ENCODE assay signal across 12 cellular contexts in genomic region chr21:34834852-34835501, GRCh38.
DNase-seq lines count a peak whose midpoint lies in the region; ATAC-seq and TF ChIP-seq lines count a peak whose summit lies in the region.
"Had no signal": no experiment of that assay in that cellular context is flagged by ENCODE, and none has a peak within 500 bp of the region (broad histone marks: within the 10 kb centered on the region; RNA-seq: fewer than 3 reads in every experiment).

No MANE protein-coding gene starts in this region.

- H3K4me3 ChIP-seq in GM23338 = no peak overlapping the region
- H3K4me3 ChIP-seq: heart right ventricle had no signal

- intact Hi-C loops in activated T-helper 1 cell treated with anti-CD3 and anti-CD28 coated beads, Interleukin-12 subunit alpha, Interleukin-12 subunit beta, Interleukin-2, Interleukin-4 antibody, amounts not matched to agents 30 ng/mL and 10 ng/mL and 1 ng/mL, durations not matched to agents 14 hours and 24 hours and 36 hours (cut with micrococcal nuclease) = no loop called here

- no peaks in the 10 kb centered on the region for H3K9me2 ChIP-seq in GM23338 (ENCODE audit: insufficient read depth)

- DNase-seq in GM23338 (ENCODE audit: low spot score) (no peak), NOMO-1 treated with dmso at 0.1 percent for 144 hours (lab: John Stamatoyannopoulos, UW; ENCODE audit: unreplicated experiment) (peak; percentile 34), T-helper 9 cell (no peak)
- DNase-seq in effector memory CD8-positive, alpha-beta T cell = no peak
- no peak for DNase-seq in stimulated activated naive B cell treated with anti-CD40 and anti-IgM and Interleukin-4, amounts not matched to agents 10 μg/mL and 1 μg/mL and 100 μg/mL, for 72 hours
- no peak for DNase-seq in activated T-helper 1 cell treated with anti-CD3 and anti-CD28 coated beads, Interleukin-12 subunit alpha, Interleukin-12 subunit beta, Interleukin-2, Interleukin-4 antibody, amounts not matched to agents 30 ng/mL and 10 ng/mL and 1 ng/mL, durations not matched to agents 14 hours and 24 hours and 36 hours (ENCODE audit: low spot score)
- DNase-seq: activated CD4-positive, alpha-beta T cell treated with anti-CD3 and anti-CD28 coated beads, Interleukin-2, amount 50 U/mL, for 4 hours; heart right ventricle; NCI-H1694; Right ventricle myocardium superior; stimulated activated naive CD4-positive, alpha-beta T cell treated with Interleukin-2 at 50 U/mL for 16 hours had no signal

- peaks cover 38% of the 10 kb centered on the region for H3K4me1 Mint-ChIP-seq in GM23338
- peaks cover 36 to 40% of the 10 kb centered on the region in 2 donors for H3K4me1 Mint-ChIP-seq in effector memory CD8-positive, alpha-beta T cell (ENCODE audit: low read depth in 2 of 2)
- H3K4me1 Mint-ChIP-seq in stimulated activated naive B cell treated with anti-CD40 and anti-IgM and Interleukin-4, amounts not matched to agents 10 μg/mL and 1 μg/mL and 100 μg/mL, for 72 hours = peaks cover 16 to 31% of the 10 kb centered on the region in 2 donors
- H3K4me1 Mint-ChIP-seq in activated T-helper 1 cell treated with anti-CD3 and anti-CD28 coated beads, Interleukin-12 subunit alpha, Interleukin-12 subunit beta, Interleukin-2, Interleukin-4 antibody, amounts not matched to agents 30 ng/mL and 10 ng/mL and 1 ng/mL, durations not matched to agents 14 hours and 24 hours and 36 hours (ENCODE audit: low read depth) = peaks cover 50% of the 10 kb centered on the region

- peaks cover 7% of the 10 kb centered on the region for H3K27me3 Mint-ChIP-seq in GM23338 (ENCODE audit: insufficient read depth, low read depth, poor library complexity)
- H3K27me3 Mint-ChIP-seq in effector memory CD8-positive, alpha-beta T cell = no peaks in the 10 kb centered on the region
- no peaks in the 10 kb centered on the region for H3K27me3 Mint-ChIP-seq in stimulated activated naive B cell treated with anti-CD40 and anti-IgM and Interleukin-4, amounts not matched to agents 10 μg/mL and 1 μg/mL and 100 μg/mL, for 72 hours
- no peaks in the 10 kb centered on the region for H3K27me3 Mint-ChIP-seq in activated T-helper 1 cell treated with anti-CD3 and anti-CD28 coated beads, Interleukin-12 subunit alpha, Interleukin-12 subunit beta, Interleukin-2, Interleukin-4 antibody, amounts not matched to agents 30 ng/mL and 10 ng/mL and 1 ng/mL, durations not matched to agents 14 hours and 24 hours and 36 hours (ENCODE audit: insufficient read depth)

- no peaks in the 10 kb centered on the region for H4K20me1 ChIP-seq in GM23338 (replicated peaks; ENCODE audit: insufficient read depth)

- H3K9me3 Mint-ChIP-seq in GM23338 = no peaks in the 10 kb centered on the region
- no peaks in the 10 kb centered on the region for H3K9me3 Mint-ChIP-seq in effector memory CD8-positive, alpha-beta T cell
- no peaks in the 10 kb centered on the region for H3K9me3 Mint-ChIP-seq in stimulated activated naive B cell treated with anti-CD40 and anti-IgM and Interleukin-4, amounts not matched to agents 10 μg/mL and 1 μg/mL and 100 μg/mL, for 72 hours
- H3K9me3 Mint-ChIP-seq in activated T-helper 1 cell treated with anti-CD3 and anti-CD28 coated beads, Interleukin-12 subunit alpha, Interleukin-12 subunit beta, Interleukin-2, Interleukin-4 antibody, amounts not matched to agents 30 ng/mL and 10 ng/mL and 1 ng/mL, durations not matched to agents 14 hours and 24 hours and 36 hours = no peaks in the 10 kb centered on the region

- H3F3A ChIP-seq in GM23338 (replicated peaks; ENCODE audit: low read depth) = no peaks in the 10 kb centered on the region

- peaks cover 20% of the 10 kb centered on the region for H3K4me1 ChIP-seq in GM23338 (ENCODE audit: insufficient read depth)

- TF ChIP-seq CTCF in GM23338 (conservative IDR thresholded peaks at IDR 0.05; ENCODE audit: low read depth in 2 of 2) = no peak

- no peak overlapping the region for H3K4me3 Mint-ChIP-seq in GM23338
- peak overlapping the region; percentile 37 to 38 for H3K4me3 Mint-ChIP-seq in effector memory CD8-positive, alpha-beta T cell
- no peak overlapping the region for H3K4me3 Mint-ChIP-seq in stimulated activated naive B cell treated with anti-CD40 and anti-IgM and Interleukin-4, amounts not matched to agents 10 μg/mL and 1 μg/mL and 100 μg/mL, for 72 hours
- no peak overlapping the region for H3K4me3 Mint-ChIP-seq in activated T-helper 1 cell treated with anti-CD3 and anti-CD28 coated beads, Interleukin-12 subunit alpha, Interleukin-12 subunit beta, Interleukin-2, Interleukin-4 antibody, amounts not matched to agents 30 ng/mL and 10 ng/mL and 1 ng/mL, durations not matched to agents 14 hours and 24 hours and 36 hours

- no peak overlapping the region for H2AFZ ChIP-seq in GM23338

- H3K27ac Mint-ChIP-seq in GM23338 = 0 out of 2 replicates have a peak overlapping the region, but pooled peaks have one; percentile 61
- peak overlapping the region; percentile 25 to 81 for H3K27ac Mint-ChIP-seq in effector memory CD8-positive, alpha-beta T cell
- peak overlapping the region; percentile 37 for H3K27ac Mint-ChIP-seq in stimulated activated naive B cell treated with anti-CD40 and anti-IgM and Interleukin-4, amounts not matched to agents 10 μg/mL and 1 μg/mL and 100 μg/mL, for 72 hours
- no peak overlapping the region for H3K27ac Mint-ChIP-seq in activated T-helper 1 cell treated with anti-CD3 and anti-CD28 coated beads, Interleukin-12 subunit alpha, Interleukin-12 subunit beta, Interleukin-2, Interleukin-4 antibody, amounts not matched to agents 30 ng/mL and 10 ng/mL and 1 ng/mL, durations not matched to agents 14 hours and 24 hours and 36 hours

- ATAC-seq in GM23338 (peak; percentile 32), HG02870 (IDR thresholded peaks at IDR 0.05; ENCODE audit: unreplicated experiment) (no peak)
- peak; percentile 72 for ATAC-seq in effector memory CD8-positive, alpha-beta T cell (replicated peaks)
- ATAC-seq in stimulated activated naive B cell treated with anti-CD40 and anti-IgM and Interleukin-4, amounts not matched to agents 10 μg/mL and 1 μg/mL and 100 μg/mL, for 72 hours (replicated peaks) = no peak

- no peak overlapping the region for H3K4me2 ChIP-seq in GM23338

- H3K36me3 Mint-ChIP-seq in GM23338 (ENCODE audit: low read depth) = no peaks in the 10 kb centered on the region
- peaks cover 64% of the 10 kb centered on the region for H3K36me3 Mint-ChIP-seq in effector memory CD8-positive, alpha-beta T cell (ENCODE audit: insufficient read depth)
- H3K36me3 Mint-ChIP-seq in stimulated activated naive B cell treated with anti-CD40 and anti-IgM and Interleukin-4, amounts not matched to agents 10 μg/mL and 1 μg/mL and 100 μg/mL, for 72 hours = peaks cover 49 to 70% of the 10 kb centered on the region in 2 donors
- peaks cover 57% of the 10 kb centered on the region for H3K36me3 Mint-ChIP-seq in activated T-helper 1 cell treated with anti-CD3 and anti-CD28 coated beads, Interleukin-12 subunit alpha, Interleukin-12 subunit beta, Interleukin-2, Interleukin-4 antibody, amounts not matched to agents 30 ng/mL and 10 ng/mL and 1 ng/mL, durations not matched to agents 14 hours and 24 hours and 36 hours (ENCODE audit: low read depth)

- no peaks in the 10 kb centered on the region for H3K79me2 ChIP-seq in GM23338 (replicated peaks; ENCODE audit: insufficient read depth)

- H3K27ac ChIP-seq in GM23338 (ENCODE audit: low read depth) = no peak overlapping the region

- H3K27me3 ChIP-seq in GM23338 (ENCODE audit: insufficient read depth) = no peaks in the 10 kb centered on the region

- H3K36me3 ChIP-seq in GM23338 (ENCODE audit: insufficient read depth) = no peaks in the 10 kb centered on the region

TF ChIP-seq in GM23338, 12 proteins besides CTCF, POLR2A, EP300 and RAD21 (continues in another document):
- TF ChIP-seq POLR2AphosphoS5 (IDR thresholded peaks at IDR 0.05; ENCODE audit: low read depth) (no peak), ETS1 (IDR thresholded peaks at IDR 0.05) (no peak)

Comparison
In these comparisons a context has a peak if more than half of its experiments do, and no peak if none do; other contexts are left out.
1. ATAC-seq: peak in GM23338 (single experiment) and effector memory CD8-positive, alpha-beta T cell (single experiment); none in stimulated activated naive B cell treated with anti-CD40 and anti-IgM and Interleukin-4, amounts not matched to agents 10 μg/mL and 1 μg/mL and 100 μg/mL, for 72 hours (0 of 2) and HG02870 (single experiment).
2. H3K4me3 Mint-ChIP-seq: peak in effector memory CD8-positive, alpha-beta T cell (2 of 2); none in GM23338 (single experiment), stimulated activated naive B cell treated with anti-CD40 and anti-IgM and Interleukin-4, amounts not matched to agents 10 μg/mL and 1 μg/mL and 100 μg/mL, for 72 hours (0 of 2) and activated T-helper 1 cell treated with anti-CD3 and anti-CD28 coated beads, Interleukin-12 subunit alpha, Interleukin-12 subunit beta, Interleukin-2, Interleukin-4 antibody, amounts not matched to agents 30 ng/mL and 10 ng/mL and 1 ng/mL, durations not matched to agents 14 hours and 24 hours and 36 hours (single experiment).